26 cellular contexts compared by ENCODE assay signal in genomic region chr4:168651374-168651773, GRCh38.
DNase-seq lines count a peak whose midpoint lies in the region; ATAC-seq, FAIRE-seq and TF ChIP-seq lines count a peak whose summit lies in the region.
"Had no signal": no experiment of that assay in that cellular context is flagged by ENCODE, and none has a peak within 500 bp of the region (broad histone marks: within the 10 kb centered on the region; RNA-seq: fewer than 3 reads in every experiment).

No MANE protein-coding gene starts in this region.

- H3K27ac ChIP-seq in A549 (peak overlapping the region in 1 of 2 experiments; percentile 38; a peak in 2 of 6 replicates), HEK293 (ENCODE audit: extremely low read depth, low read depth, low read length) (no peak overlapping the region), astrocyte (ENCODE audit: low read depth, low read length) (peak overlapping the region; percentile 2)
- H3K27ac ChIP-seq: RWPE1, spleen, suprapubic skin had no signal

- peak overlapping the region; percentile 90 for H3K27ac Mint-ChIP-seq in astrocyte (ENCODE audit: unreplicated experiment)
- H3K27ac Mint-ChIP-seq in nephron progenitor cell: peak overlapping the region; percentile 45
- H3K27ac Mint-ChIP-seq in activated CD8-positive, alpha-beta T cell treated with anti-CD3 and anti-CD28 coated beads for 36 hours: no peak overlapping the region
- H3K27ac Mint-ChIP-seq: activated naive CD4-positive, alpha-beta T cell treated with anti-CD3 and anti-CD28 coated beads for 36 hours; dendritic cell treated with granulocyte-macrophage colony-stimulating factor and Interleukin-4, amounts not matched to agents 40 ng/mL and 50 ng/mL, for 4 days; IgD-negative memory B cell; stimulated activated effector memory CD8-positive, alpha-beta T cell treated with anti-CD3 and anti-CD28 coated beads, Interleukin-12 subunit alpha, Interleukin-12 subunit beta, amount 100 ng/mL, for 72 hours had no signal

- TF ChIP-seq CTCF in A549 (IDR thresholded peaks at IDR 0.05) (no peak), HEK293 (tag by site-specific recombination; IDR thresholded peaks at IDR 0.05) (no peak), astrocyte (IDR thresholded peaks at IDR 0.05; ENCODE audit: insufficient read depth, low read depth, low read length) (no peak), nephron progenitor cell (IDR thresholded peaks at IDR 0.05) (no peak)
- no peak for TF ChIP-seq CTCF in activated CD8-positive, alpha-beta T cell treated with anti-CD3 and anti-CD28 coated beads for 36 hours (IDR thresholded peaks at IDR 0.05)

- H3K9ac ChIP-seq in astrocyte (ENCODE audit: low read length): no peak overlapping the region
- H3K9ac ChIP-seq: SK-N-SH had no signal

- no peaks in the 10 kb centered on the region for H3K27me3 ChIP-seq in astrocyte (ENCODE audit: insufficient read depth, low read length)
- H3K27me3 ChIP-seq: spleen, suprapubic skin had no signal

- no peak for FAIRE-seq in A549 (lab: Jason Lieb, UNC)
- no peak for FAIRE-seq in astrocyte (lab: Jason Lieb, UNC)

- H3K4me1 Mint-ChIP-seq in astrocyte (ENCODE audit: low read depth, unreplicated experiment): peaks cover 81% of the 10 kb centered on the region
- peaks cover 79% of the 10 kb centered on the region for H3K4me1 Mint-ChIP-seq in nephron progenitor cell
- H3K4me1 Mint-ChIP-seq in activated CD8-positive, alpha-beta T cell treated with anti-CD3 and anti-CD28 coated beads for 36 hours (ENCODE audit: low read depth): no peaks in the 10 kb centered on the region

- H3K4me3 ChIP-seq in A549 (no peak overlapping the region), HEK293 (ENCODE audit: low read depth, low read length) (no peak overlapping the region), astrocyte (ENCODE audit: insufficient read depth, low read depth, low read length) (no peak overlapping the region)
- H3K4me3 ChIP-seq: spleen, suprapubic skin had no signal

- ATAC-seq in A549 (no peak), GM21515 (IDR thresholded peaks at IDR 0.05; ENCODE audit: unreplicated experiment) (no peak)
- no peak for ATAC-seq in activated CD8-positive, alpha-beta T cell treated with anti-CD3 and anti-CD28 coated beads for 36 hours
- ATAC-seq: stimulated activated effector memory CD8-positive, alpha-beta T cell treated with anti-CD3 and anti-CD28 coated beads, Interleukin-12 subunit alpha, Interleukin-12 subunit beta, amount 100 ng/mL, for 72 hours had no signal

- POLR2A ChIA-PET in A549 (lab: Yijun Ruan, JAX): no interaction called here
- POLR2A ChIA-PET in HEK293 (lab: Yijun Ruan, JAX): interaction anchor here (0.7 kb wide), 1 partner anchor 17 kb away, joined by 3 read pairs; no protein-coding TSS in a partner anchor
- POLR2A ChIA-PET in activated CD8-positive, alpha-beta T cell treated with anti-CD3 and anti-CD28 coated beads for 36 hours (lab: Charles Lee): no interaction called here

- no peak overlapping the region for H2AFZ ChIP-seq in astrocyte (ENCODE audit: low read depth, low read length)

- H3K4me1 ChIP-seq in A549: peaks cover 82% of the 10 kb centered on the region
- peaks cover 25% of the 10 kb centered on the region for H3K4me1 ChIP-seq in HEK293 (ENCODE audit: control insufficient read depth, insufficient read depth, low read length)
- H3K4me1 ChIP-seq in astrocyte (ENCODE audit: insufficient read depth, low read length): peaks cover 39% of the 10 kb centered on the region

- intact Hi-C loops in activated CD8-positive, alpha-beta T cell treated with anti-CD3 and anti-CD28 coated beads for 36 hours (cut with micrococcal nuclease): no loop called here

- H3K9me3 ChIP-seq in A549: no peaks in the 10 kb centered on the region
- no peaks in the 10 kb centered on the region for H3K9me3 ChIP-seq in HEK293 (ENCODE audit: control insufficient read depth, insufficient read depth, low read depth, low read length)
- H3K9me3 ChIP-seq in astrocyte (ENCODE audit: insufficient read depth, low read depth, low read length): no peaks in the 10 kb centered on the region
- H3K9me3 ChIP-seq: SK-N-SH, spleen, suprapubic skin had no signal

- DNase-seq in A549 (ENCODE audit: low read depth in 1 of 2, low spot score in 1 of 2) (no peak), astrocyte (ENCODE audit: low read depth) (peak; percentile 65), nephron progenitor cell (no peak), SKM-1 (lab: John Stamatoyannopoulos, UW; ENCODE audit: unreplicated experiment) (no peak), midbrain (lab: John Stamatoyannopoulos, UW) (no peak)
- DNase-seq in activated CD8-positive, alpha-beta T cell treated with anti-CD3 and anti-CD28 coated beads for 36 hours: no peak
- DNase-seq: activated CD4-positive, alpha-beta T cell treated with anti-CD3 and anti-CD28 coated beads for 4 hours; activated naive CD4-positive, alpha-beta T cell treated with anti-CD3 and anti-CD28 coated beads for 36 hours; amniotic stem cell; C1 segment of cervical spinal cord; mammary epithelial cell; NCI-H2107; NCI-H526 treated with DMSO at 0.1 percent for 48 hours; occipital lobe; retina; SK-N-SH; spleen; stimulated activated CD4-positive, alpha-beta T cell treated with anti-CD3 and anti-CD28 coated beads, Interleukin-2, amount 100 ng/mL, for 48 hours; T-helper 2 cell had no signal

- H3K9me3 Mint-ChIP-seq in astrocyte (ENCODE audit: unreplicated experiment) (no peaks in the 10 kb centered on the region), nephron progenitor cell (no peaks in the 10 kb centered on the region)
- no peaks in the 10 kb centered on the region for H3K9me3 Mint-ChIP-seq in activated CD8-positive, alpha-beta T cell treated with anti-CD3 and anti-CD28 coated beads for 36 hours
- H3K9me3 Mint-ChIP-seq: activated naive CD4-positive, alpha-beta T cell treated with anti-CD3 and anti-CD28 coated beads for 36 hours; dendritic cell treated with granulocyte-macrophage colony-stimulating factor and Interleukin-4, amounts not matched to agents 40 ng/mL and 50 ng/mL, for 4 days; stimulated activated effector memory CD8-positive, alpha-beta T cell treated with anti-CD3 and anti-CD28 coated beads, Interleukin-12 subunit alpha, Interleukin-12 subunit beta, amount 100 ng/mL, for 72 hours had no signal

- peaks cover 19% of the 10 kb centered on the region for H4K20me1 ChIP-seq in astrocyte (ENCODE audit: insufficient read depth, low read length)

- no peak for TF ChIP-seq RAD21 in A549 (conservative IDR thresholded peaks at IDR 0.05 in 1 of 2, IDR thresholded peaks at IDR 0.05 in 1 of 2)

- CTCF ChIA-PET in A549 (lab: Yijun Ruan, JAX) (interaction anchor here (0.9 to 1.2 kb wide), 3 partner anchors 11 to 66 kb away, joined by 4 read pairs; no protein-coding TSS in a partner anchor), HEK293 (lab: Yijun Ruan, JAX) (no interaction called here)
- CTCF ChIA-PET in activated CD8-positive, alpha-beta T cell treated with anti-CD3 and anti-CD28 coated beads for 36 hours (lab: Charles Lee): no interaction called here

- TF ChIP-seq EP300 in A549 (IDR thresholded peaks at IDR 0.05): no peak

- H3K27me3 Mint-ChIP-seq in astrocyte (ENCODE audit: low read depth, unreplicated experiment) (no peaks in the 10 kb centered on the region), nephron progenitor cell (ENCODE audit: low read depth, poor library complexity) (no peaks in the 10 kb centered on the region)
- peaks cover 9% of the 10 kb centered on the region for H3K27me3 Mint-ChIP-seq in activated CD8-positive, alpha-beta T cell treated with anti-CD3 and anti-CD28 coated beads for 36 hours

- 48% methylated on average over 2 of the region's 2 CpGs for WGBS in A549 (ENCODE audit: missing lambda C conversion rate)

- H3K79me2 ChIP-seq in astrocyte (ENCODE audit: insufficient read depth, low read length): peaks cover 94% of the 10 kb centered on the region

- no peaks in the 10 kb centered on the region for H3K36me3 ChIP-seq in HEK293 (ENCODE audit: control insufficient read depth in 2 of 2, insufficient read depth in 1 of 2, low read length in 2 of 2)
- no peaks in the 10 kb centered on the region for H3K36me3 ChIP-seq in astrocyte (ENCODE audit: insufficient read depth, low read length)
- H3K36me3 ChIP-seq: spleen, suprapubic skin had no signal

- TF ChIP-seq POLR2A in A549 (IDR thresholded peaks at IDR 0.05; ENCODE audit: low read length): no peak

- H3K4me3 Mint-ChIP-seq in astrocyte (ENCODE audit: unreplicated experiment) (peak overlapping the region; percentile 22), nephron progenitor cell (peak overlapping the region; percentile 63)
- H3K4me3 Mint-ChIP-seq in activated CD8-positive, alpha-beta T cell treated with anti-CD3 and anti-CD28 coated beads for 36 hours: no peak overlapping the region
- H3K4me3 Mint-ChIP-seq: activated naive CD4-positive, alpha-beta T cell treated with anti-CD3 and anti-CD28 coated beads for 36 hours; dendritic cell treated with granulocyte-macrophage colony-stimulating factor and Interleukin-4, amounts not matched to agents 40 ng/mL and 50 ng/mL, for 4 days; IgD-negative memory B cell; stimulated activated effector memory CD8-positive, alpha-beta T cell treated with anti-CD3 and anti-CD28 coated beads, Interleukin-12 subunit alpha, Interleukin-12 subunit beta, amount 100 ng/mL, for 72 hours had no signal

- H3K4me2 ChIP-seq in A549: peak overlapping the region; percentile 31; the same call in 2 of the 3 replicates
- H3K4me2 ChIP-seq in astrocyte (ENCODE audit: low read length): no peak overlapping the region
- H3K4me2 ChIP-seq: SK-N-SH had no signal

- H3K36me3 Mint-ChIP-seq in astrocyte (ENCODE audit: low read depth, unreplicated experiment) (peaks cover 8% of the 10 kb centered on the region), nephron progenitor cell (ENCODE audit: low read depth) (peaks cover 6% of the 10 kb centered on the region)
- no peaks in the 10 kb centered on the region for H3K36me3 Mint-ChIP-seq in activated CD8-positive, alpha-beta T cell treated with anti-CD3 and anti-CD28 coated beads for 36 hours (ENCODE audit: low read depth)
- H3K36me3 Mint-ChIP-seq: IgD-negative memory B cell; stimulated activated effector memory CD8-positive, alpha-beta T cell treated with anti-CD3 and anti-CD28 coated beads, Interleukin-12 subunit alpha, Interleukin-12 subunit beta, amount 100 ng/mL, for 72 hours had no signal

TF ChIP-seq in A549, 52 proteins besides CTCF, POLR2A, EP300 and RAD21 (continues in another document):
- TF ChIP-seq CHD4 (IDR thresholded peaks at IDR 0.05; ENCODE audit: borderline replicate concordance) (no peak), CEBPB (IDR thresholded peaks at IDR 0.05) (no peak), GATA3 (IDR thresholded peaks at IDR 0.05; ENCODE audit: borderline replicate concordance) (no peak), HOXA7 (CRISPR knock-in tag; IDR thresholded peaks at IDR 0.05) (no peak), SREBF2 (IDR thresholded peaks at IDR 0.05) (no peak), TFCP2L1 (CRISPR knock-in tag; IDR thresholded peaks at IDR 0.05) (no peak)

TF ChIP-seq in HEK293, 187 proteins besides CTCF, POLR2A, EP300 and RAD21 (continues in another document):
- TF ChIP-seq ZNF23 (tag by site-specific recombination; IDR thresholded peaks at IDR 0.05; ENCODE audit: borderline replicate concordance): no peak
